Comparison of ENCODE assay signal across 1 cellular context in the genomic region with DNA sequence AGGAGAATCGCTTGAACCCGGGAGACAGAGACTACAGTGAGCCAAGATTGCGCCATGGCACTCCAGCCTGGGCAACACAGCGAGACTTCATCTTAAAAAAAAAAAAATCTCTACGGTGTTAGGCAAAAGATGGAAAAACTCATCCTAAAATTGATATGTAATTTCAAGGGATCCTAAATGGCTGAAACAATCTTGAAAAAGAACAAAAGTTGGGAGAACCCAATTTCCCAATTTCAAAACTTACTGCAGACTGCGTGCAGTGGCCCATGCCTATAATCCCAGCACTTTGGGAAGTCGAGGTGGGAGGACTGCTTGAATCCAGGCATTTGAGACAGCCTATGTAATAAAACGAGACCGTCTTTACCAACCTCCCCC.
TF ChIP-seq lines count a peak whose summit lies in the region.

No MANE protein-coding gene starts in this region.

TF ChIP-seq in K562, 482 proteins besides CTCF, POLR2A, EP300 and RAD21 (continued from another document and continues in another):
- TF ChIP-seq, protein P1, sequence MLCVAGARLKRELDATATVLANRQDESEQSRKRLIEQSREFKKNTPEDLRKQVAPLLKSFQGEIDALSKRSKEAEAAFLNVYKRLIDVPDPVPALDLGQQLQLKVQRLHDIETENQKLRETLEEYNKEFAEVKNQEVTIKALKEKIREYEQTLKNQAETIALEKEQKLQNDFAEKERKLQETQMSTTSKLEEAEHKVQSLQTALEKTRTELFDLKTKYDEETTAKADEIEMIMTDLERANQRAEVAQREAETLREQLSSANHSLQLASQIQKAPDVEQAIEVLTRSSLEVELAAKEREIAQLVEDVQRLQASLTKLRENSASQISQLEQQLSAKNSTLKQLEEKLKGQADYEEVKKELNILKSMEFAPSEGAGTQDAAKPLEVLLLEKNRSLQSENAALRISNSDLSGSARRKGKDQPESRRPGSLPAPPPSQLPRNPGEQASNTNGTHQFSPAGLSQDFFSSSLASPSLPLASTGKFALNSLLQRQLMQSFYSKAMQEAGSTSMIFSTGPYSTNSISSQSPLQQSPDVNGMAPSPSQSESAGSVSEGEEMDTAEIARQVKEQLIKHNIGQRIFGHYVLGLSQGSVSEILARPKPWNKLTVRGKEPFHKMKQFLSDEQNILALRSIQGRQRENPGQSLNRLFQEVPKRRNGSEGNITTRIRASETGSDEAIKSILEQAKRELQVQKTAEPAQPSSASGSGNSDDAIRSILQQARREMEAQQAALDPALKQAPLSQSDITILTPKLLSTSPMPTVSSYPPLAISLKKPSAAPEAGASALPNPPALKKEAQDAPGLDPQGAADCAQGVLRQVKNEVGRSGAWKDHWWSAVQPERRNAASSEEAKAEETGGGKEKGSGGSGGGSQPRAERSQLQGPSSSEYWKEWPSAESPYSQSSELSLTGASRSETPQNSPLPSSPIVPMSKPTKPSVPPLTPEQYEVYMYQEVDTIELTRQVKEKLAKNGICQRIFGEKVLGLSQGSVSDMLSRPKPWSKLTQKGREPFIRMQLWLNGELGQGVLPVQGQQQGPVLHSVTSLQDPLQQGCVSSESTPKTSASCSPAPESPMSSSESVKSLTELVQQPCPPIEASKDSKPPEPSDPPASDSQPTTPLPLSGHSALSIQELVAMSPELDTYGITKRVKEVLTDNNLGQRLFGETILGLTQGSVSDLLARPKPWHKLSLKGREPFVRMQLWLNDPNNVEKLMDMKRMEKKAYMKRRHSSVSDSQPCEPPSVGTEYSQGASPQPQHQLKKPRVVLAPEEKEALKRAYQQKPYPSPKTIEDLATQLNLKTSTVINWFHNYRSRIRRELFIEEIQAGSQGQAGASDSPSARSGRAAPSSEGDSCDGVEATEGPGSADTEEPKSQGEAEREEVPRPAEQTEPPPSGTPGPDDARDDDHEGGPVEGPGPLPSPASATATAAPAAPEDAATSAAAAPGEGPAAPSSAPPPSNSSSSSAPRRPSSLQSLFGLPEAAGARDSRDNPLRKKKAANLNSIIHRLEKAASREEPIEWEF (CRISPR knock-in tag; IDR thresholded peaks at IDR 0.05), result no peak
- no peak for TF ChIP-seq PHF21A (IDR thresholded peaks at IDR 0.05; ENCODE audit: borderline replicate concordance, low read depth)
- TF ChIP-seq SMC3 (conservative IDR thresholded peaks at IDR 0.05; ENCODE audit: insufficient read depth, low read depth, low read length), result no peak
- no peak for TF ChIP-seq U2AF1 (optimal IDR thresholded peaks at IDR 0.05; ENCODE audit: low read depth, low read length)
- TF ChIP-seq, protein P2, sequence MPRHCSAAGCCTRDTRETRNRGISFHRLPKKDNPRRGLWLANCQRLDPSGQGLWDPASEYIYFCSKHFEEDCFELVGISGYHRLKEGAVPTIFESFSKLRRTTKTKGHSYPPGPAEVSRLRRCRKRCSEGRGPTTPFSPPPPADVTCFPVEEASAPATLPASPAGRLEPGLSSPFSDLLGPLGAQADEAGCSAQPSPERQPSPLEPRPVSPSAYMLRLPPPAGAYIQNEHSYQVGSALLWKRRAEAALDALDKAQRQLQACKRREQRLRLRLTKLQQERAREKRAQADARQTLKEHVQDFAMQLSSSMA (CRISPR knock-in tag; IDR thresholded peaks at IDR 0.05), result no peak
- no peak for TF ChIP-seq PML (IDR thresholded peaks at IDR 0.05; ENCODE audit: low read length)
- 0 out of 2 replicates have a peak, but pooled peaks have one; percentile 23 for TF ChIP-seq ZNF436 (CRISPR knock-in tag; IDR thresholded peaks at IDR 0.05)
- TF ChIP-seq ZNF57 (CRISPR knock-in tag; IDR thresholded peaks at IDR 0.05), result peak; percentile 9; the same call in 1 of the 2 replicates
- TF ChIP-seq STAT5B (CRISPR knock-in tag; IDR thresholded peaks at IDR 0.05), result 0 out of 2 replicates have a peak, but pooled peaks have one; percentile 47
- TF ChIP-seq MCM7 (IDR thresholded peaks at IDR 0.05), result no peak
- TF ChIP-seq, protein P3, sequence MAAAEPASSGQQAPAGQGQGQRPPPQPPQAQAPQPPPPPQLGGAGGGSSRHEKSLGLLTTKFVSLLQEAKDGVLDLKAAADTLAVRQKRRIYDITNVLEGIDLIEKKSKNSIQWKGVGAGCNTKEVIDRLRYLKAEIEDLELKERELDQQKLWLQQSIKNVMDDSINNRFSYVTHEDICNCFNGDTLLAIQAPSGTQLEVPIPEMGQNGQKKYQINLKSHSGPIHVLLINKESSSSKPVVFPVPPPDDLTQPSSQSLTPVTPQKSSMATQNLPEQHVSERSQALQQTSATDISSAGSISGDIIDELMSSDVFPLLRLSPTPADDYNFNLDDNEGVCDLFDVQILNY (CRISPR knock-in tag; IDR thresholded peaks at IDR 0.05), result no peak
- TF ChIP-seq, protein P4, sequence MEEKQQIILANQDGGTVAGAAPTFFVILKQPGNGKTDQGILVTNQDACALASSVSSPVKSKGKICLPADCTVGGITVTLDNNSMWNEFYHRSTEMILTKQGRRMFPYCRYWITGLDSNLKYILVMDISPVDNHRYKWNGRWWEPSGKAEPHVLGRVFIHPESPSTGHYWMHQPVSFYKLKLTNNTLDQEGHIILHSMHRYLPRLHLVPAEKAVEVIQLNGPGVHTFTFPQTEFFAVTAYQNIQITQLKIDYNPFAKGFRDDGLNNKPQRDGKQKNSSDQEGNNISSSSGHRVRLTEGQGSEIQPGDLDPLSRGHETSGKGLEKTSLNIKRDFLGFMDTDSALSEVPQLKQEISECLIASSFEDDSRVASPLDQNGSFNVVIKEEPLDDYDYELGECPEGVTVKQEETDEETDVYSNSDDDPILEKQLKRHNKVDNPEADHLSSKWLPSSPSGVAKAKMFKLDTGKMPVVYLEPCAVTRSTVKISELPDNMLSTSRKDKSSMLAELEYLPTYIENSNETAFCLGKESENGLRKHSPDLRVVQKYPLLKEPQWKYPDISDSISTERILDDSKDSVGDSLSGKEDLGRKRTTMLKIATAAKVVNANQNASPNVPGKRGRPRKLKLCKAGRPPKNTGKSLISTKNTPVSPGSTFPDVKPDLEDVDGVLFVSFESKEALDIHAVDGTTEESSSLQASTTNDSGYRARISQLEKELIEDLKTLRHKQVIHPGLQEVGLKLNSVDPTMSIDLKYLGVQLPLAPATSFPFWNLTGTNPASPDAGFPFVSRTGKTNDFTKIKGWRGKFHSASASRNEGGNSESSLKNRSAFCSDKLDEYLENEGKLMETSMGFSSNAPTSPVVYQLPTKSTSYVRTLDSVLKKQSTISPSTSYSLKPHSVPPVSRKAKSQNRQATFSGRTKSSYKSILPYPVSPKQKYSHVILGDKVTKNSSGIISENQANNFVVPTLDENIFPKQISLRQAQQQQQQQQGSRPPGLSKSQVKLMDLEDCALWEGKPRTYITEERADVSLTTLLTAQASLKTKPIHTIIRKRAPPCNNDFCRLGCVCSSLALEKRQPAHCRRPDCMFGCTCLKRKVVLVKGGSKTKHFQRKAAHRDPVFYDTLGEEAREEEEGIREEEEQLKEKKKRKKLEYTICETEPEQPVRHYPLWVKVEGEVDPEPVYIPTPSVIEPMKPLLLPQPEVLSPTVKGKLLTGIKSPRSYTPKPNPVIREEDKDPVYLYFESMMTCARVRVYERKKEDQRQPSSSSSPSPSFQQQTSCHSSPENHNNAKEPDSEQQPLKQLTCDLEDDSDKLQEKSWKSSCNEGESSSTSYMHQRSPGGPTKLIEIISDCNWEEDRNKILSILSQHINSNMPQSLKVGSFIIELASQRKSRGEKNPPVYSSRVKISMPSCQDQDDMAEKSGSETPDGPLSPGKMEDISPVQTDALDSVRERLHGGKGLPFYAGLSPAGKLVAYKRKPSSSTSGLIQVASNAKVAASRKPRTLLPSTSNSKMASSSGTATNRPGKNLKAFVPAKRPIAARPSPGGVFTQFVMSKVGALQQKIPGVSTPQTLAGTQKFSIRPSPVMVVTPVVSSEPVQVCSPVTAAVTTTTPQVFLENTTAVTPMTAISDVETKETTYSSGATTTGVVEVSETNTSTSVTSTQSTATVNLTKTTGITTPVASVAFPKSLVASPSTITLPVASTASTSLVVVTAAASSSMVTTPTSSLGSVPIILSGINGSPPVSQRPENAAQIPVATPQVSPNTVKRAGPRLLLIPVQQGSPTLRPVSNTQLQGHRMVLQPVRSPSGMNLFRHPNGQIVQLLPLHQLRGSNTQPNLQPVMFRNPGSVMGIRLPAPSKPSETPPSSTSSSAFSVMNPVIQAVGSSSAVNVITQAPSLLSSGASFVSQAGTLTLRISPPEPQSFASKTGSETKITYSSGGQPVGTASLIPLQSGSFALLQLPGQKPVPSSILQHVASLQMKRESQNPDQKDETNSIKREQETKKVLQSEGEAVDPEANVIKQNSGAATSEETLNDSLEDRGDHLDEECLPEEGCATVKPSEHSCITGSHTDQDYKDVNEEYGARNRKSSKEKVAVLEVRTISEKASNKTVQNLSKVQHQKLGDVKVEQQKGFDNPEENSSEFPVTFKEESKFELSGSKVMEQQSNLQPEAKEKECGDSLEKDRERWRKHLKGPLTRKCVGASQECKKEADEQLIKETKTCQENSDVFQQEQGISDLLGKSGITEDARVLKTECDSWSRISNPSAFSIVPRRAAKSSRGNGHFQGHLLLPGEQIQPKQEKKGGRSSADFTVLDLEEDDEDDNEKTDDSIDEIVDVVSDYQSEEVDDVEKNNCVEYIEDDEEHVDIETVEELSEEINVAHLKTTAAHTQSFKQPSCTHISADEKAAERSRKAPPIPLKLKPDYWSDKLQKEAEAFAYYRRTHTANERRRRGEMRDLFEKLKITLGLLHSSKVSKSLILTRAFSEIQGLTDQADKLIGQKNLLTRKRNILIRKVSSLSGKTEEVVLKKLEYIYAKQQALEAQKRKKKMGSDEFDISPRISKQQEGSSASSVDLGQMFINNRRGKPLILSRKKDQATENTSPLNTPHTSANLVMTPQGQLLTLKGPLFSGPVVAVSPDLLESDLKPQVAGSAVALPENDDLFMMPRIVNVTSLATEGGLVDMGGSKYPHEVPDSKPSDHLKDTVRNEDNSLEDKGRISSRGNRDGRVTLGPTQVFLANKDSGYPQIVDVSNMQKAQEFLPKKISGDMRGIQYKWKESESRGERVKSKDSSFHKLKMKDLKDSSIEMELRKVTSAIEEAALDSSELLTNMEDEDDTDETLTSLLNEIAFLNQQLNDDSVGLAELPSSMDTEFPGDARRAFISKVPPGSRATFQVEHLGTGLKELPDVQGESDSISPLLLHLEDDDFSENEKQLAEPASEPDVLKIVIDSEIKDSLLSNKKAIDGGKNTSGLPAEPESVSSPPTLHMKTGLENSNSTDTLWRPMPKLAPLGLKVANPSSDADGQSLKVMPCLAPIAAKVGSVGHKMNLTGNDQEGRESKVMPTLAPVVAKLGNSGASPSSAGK (IDR thresholded peaks at IDR 0.05), result no peak
- no peak for TF ChIP-seq HNRNPLL (IDR thresholded peaks at IDR 0.05; ENCODE audit: low read depth, low read length, poor library complexity, severe bottlenecking)
- TF ChIP-seq, protein P5, sequence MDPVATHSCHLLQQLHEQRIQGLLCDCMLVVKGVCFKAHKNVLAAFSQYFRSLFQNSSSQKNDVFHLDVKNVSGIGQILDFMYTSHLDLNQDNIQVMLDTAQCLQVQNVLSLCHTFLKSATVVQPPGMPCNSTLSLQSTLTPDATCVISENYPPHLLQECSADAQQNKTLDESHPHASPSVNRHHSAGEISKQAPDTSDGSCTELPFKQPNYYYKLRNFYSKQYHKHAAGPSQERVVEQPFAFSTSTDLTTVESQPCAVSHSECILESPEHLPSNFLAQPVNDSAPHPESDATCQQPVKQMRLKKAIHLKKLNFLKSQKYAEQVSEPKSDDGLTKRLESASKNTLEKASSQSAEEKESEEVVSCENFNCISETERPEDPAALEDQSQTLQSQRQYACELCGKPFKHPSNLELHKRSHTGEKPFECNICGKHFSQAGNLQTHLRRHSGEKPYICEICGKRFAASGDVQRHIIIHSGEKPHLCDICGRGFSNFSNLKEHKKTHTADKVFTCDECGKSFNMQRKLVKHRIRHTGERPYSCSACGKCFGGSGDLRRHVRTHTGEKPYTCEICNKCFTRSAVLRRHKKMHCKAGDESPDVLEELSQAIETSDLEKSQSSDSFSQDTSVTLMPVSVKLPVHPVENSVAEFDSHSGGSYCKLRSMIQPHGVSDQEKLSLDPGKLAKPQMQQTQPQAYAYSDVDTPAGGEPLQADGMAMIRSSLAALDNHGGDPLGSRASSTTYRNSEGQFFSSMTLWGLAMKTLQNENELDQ (CRISPR knock-in tag; IDR thresholded peaks at IDR 0.05; ENCODE audit: borderline replicate concordance), result no peak
- no peak for TF ChIP-seq PYGO2 (tag; IDR thresholded peaks at IDR 0.05)
- TF ChIP-seq ZNF165 (CRISPR knock-in tag; IDR thresholded peaks at IDR 0.05; ENCODE audit: borderline replicate concordance), result peak; percentile 15; the same call in 1 of the 2 replicates
- TF ChIP-seq HNRNPH1 (optimal IDR thresholded peaks at IDR 0.05; ENCODE audit: low read depth, low read length), result no peak
- 0 out of 2 replicates have a peak, but pooled peaks have one; percentile 52 for TF ChIP-seq ZNF140 (CRISPR knock-in tag; IDR thresholded peaks at IDR 0.05)
- no peak for TF ChIP-seq TCF3 (CRISPR knock-in tag; IDR thresholded peaks at IDR 0.05)
- TF ChIP-seq PHF20 (IDR thresholded peaks at IDR 0.05; ENCODE audit: partially characterized antibody), result peak; percentile 1
- TF ChIP-seq ZNF586 (CRISPR knock-in tag; conservative IDR thresholded peaks at IDR 0.05), result peak; percentile 72; the same call in 1 of the 2 replicates
- TF ChIP-seq CXXC5 (CRISPR knock-in tag; IDR thresholded peaks at IDR 0.05), result no peak
- TF ChIP-seq PHTF2 (CRISPR knock-in tag; IDR thresholded peaks at IDR 0.05), result no peak
- no peak for TF ChIP-seq SOX6 (IDR thresholded peaks at IDR 0.05)
- 0 out of 2 replicates have a peak, but pooled peaks have one; percentile 39 for TF ChIP-seq ZFP30 (CRISPR knock-in tag; IDR thresholded peaks at IDR 0.05; ENCODE audit: borderline replicate concordance)
- TF ChIP-seq, protein P6, sequence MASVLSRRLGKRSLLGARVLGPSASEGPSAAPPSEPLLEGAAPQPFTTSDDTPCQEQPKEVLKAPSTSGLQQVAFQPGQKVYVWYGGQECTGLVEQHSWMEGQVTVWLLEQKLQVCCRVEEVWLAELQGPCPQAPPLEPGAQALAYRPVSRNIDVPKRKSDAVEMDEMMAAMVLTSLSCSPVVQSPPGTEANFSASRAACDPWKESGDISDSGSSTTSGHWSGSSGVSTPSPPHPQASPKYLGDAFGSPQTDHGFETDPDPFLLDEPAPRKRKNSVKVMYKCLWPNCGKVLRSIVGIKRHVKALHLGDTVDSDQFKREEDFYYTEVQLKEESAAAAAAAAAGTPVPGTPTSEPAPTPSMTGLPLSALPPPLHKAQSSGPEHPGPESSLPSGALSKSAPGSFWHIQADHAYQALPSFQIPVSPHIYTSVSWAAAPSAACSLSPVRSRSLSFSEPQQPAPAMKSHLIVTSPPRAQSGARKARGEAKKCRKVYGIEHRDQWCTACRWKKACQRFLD (CRISPR knock-in tag; IDR thresholded peaks at IDR 0.05), result no peak
- TF ChIP-seq MTF1 (CRISPR knock-in tag; IDR thresholded peaks at IDR 0.05; ENCODE audit: borderline replicate concordance), result peak; percentile 61; the same call in 1 of the 2 replicates
